In the genomic region with DNA sequence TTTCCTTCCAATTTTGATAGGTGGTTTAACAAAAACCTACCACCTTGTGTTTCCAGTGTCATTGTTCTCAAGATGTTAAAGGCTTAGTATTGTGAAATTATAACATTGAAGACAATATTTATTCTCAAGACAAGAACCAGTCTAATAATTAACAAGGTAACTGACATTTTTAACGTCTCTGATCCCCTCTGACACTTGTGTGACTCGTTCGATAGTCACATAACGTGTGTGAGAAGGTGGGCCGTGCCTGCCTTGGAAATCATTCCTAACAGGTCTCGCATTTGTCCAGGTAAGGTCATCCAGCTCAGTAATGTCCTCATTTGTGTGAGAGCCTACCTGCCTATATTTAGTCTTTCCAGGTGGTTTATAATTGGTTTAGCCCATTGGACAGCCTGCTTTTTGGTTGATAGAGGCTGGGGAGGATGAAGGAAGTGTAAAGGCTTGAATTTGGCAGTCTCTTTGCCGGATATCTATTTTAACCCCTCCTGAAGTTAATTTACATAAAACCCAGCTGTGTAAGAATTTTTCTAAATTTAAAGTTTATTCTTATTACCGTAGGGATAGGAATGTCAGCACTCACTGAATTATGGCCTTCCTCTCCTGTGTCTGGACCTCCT, we compare ENCODE assay signal across 11 cellular contexts.
A peak's percentile ranks its signal among the peaks of the same experiment; 100 is the strongest.
DNase-seq lines count a peak whose midpoint lies in the region; ATAC-seq and TF ChIP-seq lines count a peak whose summit lies in the region.
"Had no signal": no experiment of that assay in that cellular context is flagged by ENCODE, and none has a peak within 500 bp of the region (broad histone marks: within the 10 kb centered on the region; RNA-seq: fewer than 3 reads in every experiment).

No MANE protein-coding gene starts in this region.

- no peak for TF ChIP-seq CTCF in foreskin keratinocyte (conservative IDR thresholded peaks at IDR 0.05)

- H3K4me1 ChIP-seq in foreskin keratinocyte, result peaks cover 68% of the 10 kb centered on the region

- no peaks in the 10 kb centered on the region for H3K27me3 ChIP-seq in foreskin keratinocyte
- H3K27me3 ChIP-seq: SJCRH30 had no signal

- ATAC-seq in GM18508 (IDR thresholded peaks at IDR 0.05; ENCODE audit: insufficient read depth, unreplicated experiment) (peak; percentile 20), GM21528 (IDR thresholded peaks at IDR 0.05; ENCODE audit: low FRiP score, unreplicated experiment) (peak; percentile 56), HG03439 (IDR thresholded peaks at IDR 0.05; ENCODE audit: unreplicated experiment) (peak; percentile 50), foreskin keratinocyte (peak; percentile 5)

- intact Hi-C loops in posterior vena cava (cut with DNase I), result no loop called here

- peak overlapping the region; percentile 53 for H3K27ac ChIP-seq in foreskin keratinocyte
- H3K27ac ChIP-seq: SJCRH30 had no signal

- DNase-seq in foreskin keratinocyte (no peak), islet precursor cell (no peak), posterior vena cava (ENCODE audit: low spot score) (no peak), medulla oblongata (ENCODE audit: extremely low spot score) (no peak), LoVo (ENCODE audit: low spot score) (no peak)
- DNase-seq: NCI-H2081 treated with DMSO at 0.1 percent for 48 hours, posterior cingulate gyrus, SJCRH30 had no signal

Comparison
In these comparisons a context has a peak if more than half of its experiments do, and no peak if none do; other contexts are left out.
1. ATAC-seq: peak in every context shown above with its lines; median percentile 56 in GM21528; 50 in HG03439; 20 in GM18508; 5 in foreskin keratinocyte.